In genomic region chr7:44244282-44244681, GRCh38 we compare ENCODE assay signal across 8 cellular contexts. TPM values are rescaled to one million over a fixed set of nuclear protein-coding genes. Genes with fewer than 3 reads are reported as not detected.
DNase-seq lines count a peak whose midpoint lies in the region; ATAC-seq, FAIRE-seq and TF ChIP-seq lines count a peak whose summit lies in the region.

No MANE protein-coding gene starts in this region.

- H3K4me1 Mint-ChIP-seq in Caco-2 (ENCODE audit: low read depth, unreplicated experiment) = no peaks in the 10 kb centered on the region
- H3K4me1 Mint-ChIP-seq in natural killer cell treated with Interleukin-12 subunit alpha and Interleukin-12 subunit beta and Interleukin-15 and Interleukin-18, amount 100 ng/mL, for 72 hours (ENCODE audit: low read depth in 2 of 2) = no peaks in the 10 kb centered on the region

- no peak for ATAC-seq in natural killer cell treated with Interleukin-12 subunit alpha and Interleukin-12 subunit beta and Interleukin-15 and Interleukin-18, amount 100 ng/mL, for 72 hours
- no peak for ATAC-seq in GM21447 (IDR thresholded peaks at IDR 0.05; ENCODE audit: unreplicated experiment)

- H3K4me3 ChIP-seq in Caco-2 (ENCODE audit: low read depth, low read length) (no peak overlapping the region), HL-60 (replicated peaks; ENCODE audit: insufficient read depth, low read length) (no peak overlapping the region), kidney (ENCODE audit: low read length in 2 of 2) (no peak overlapping the region), ascending aorta (no peak overlapping the region)

- peaks cover 4% of the 10 kb centered on the region for H3K27me3 Mint-ChIP-seq in Caco-2 (ENCODE audit: insufficient read depth, unreplicated experiment)
- H3K27me3 Mint-ChIP-seq in natural killer cell treated with Interleukin-12 subunit alpha and Interleukin-12 subunit beta and Interleukin-15 and Interleukin-18, amount 100 ng/mL, for 72 hours = no peaks in the 10 kb centered on the region

- FAIRE-seq in kidney (lab: Jason Lieb, UNC) = no peak

- H3K4me1 ChIP-seq in Caco-2 (no peaks in the 10 kb centered on the region), kidney (ENCODE audit: control insufficient read depth in 1 of 2, insufficient read depth in 1 of 2, low read depth in 1 of 2, low read length in 2 of 2) (peaks cover 0 to 4% of the 10 kb centered on the region in 2 donors), ascending aorta (no peaks in the 10 kb centered on the region)

- no peaks in the 10 kb centered on the region for H3K36me3 ChIP-seq in Caco-2 (ENCODE audit: control insufficient read depth, insufficient read depth, low read length)
- H3K36me3 ChIP-seq in kidney (ENCODE audit: control insufficient read depth in 1 of 2, insufficient read depth in 2 of 2, low read length in 2 of 2) = no peaks in the 10 kb centered on the region
- no peaks in the 10 kb centered on the region for H3K36me3 ChIP-seq in ascending aorta

- peak; percentile 28 to 40 for TF ChIP-seq CTCF in Caco-2 (IDR thresholded peaks at IDR 0.05; ENCODE audit: insufficient read depth in 1 of 2, low read depth in 1 of 2, low read length in 1 of 2, severe bottlenecking in 1 of 2, unreplicated experiment in 1 of 2)
- TF ChIP-seq CTCF in HL-60 (IDR thresholded peaks at IDR 0.05; ENCODE audit: insufficient read depth, low read length) = peak; percentile 9
- TF ChIP-seq CTCF in kidney (IDR thresholded peaks at IDR 0.05; ENCODE audit: borderline replicate concordance, extremely low read depth, insufficient read depth) = peak; percentile 14
- peak in 1 of 3 experiments; percentile 26 for TF ChIP-seq CTCF in ascending aorta (IDR thresholded peaks at IDR 0.05)

- H3K4me3 Mint-ChIP-seq in Caco-2 (ENCODE audit: unreplicated experiment) = no peak overlapping the region
- H3K4me3 Mint-ChIP-seq in natural killer cell treated with Interleukin-12 subunit alpha and Interleukin-12 subunit beta and Interleukin-15 and Interleukin-18, amount 100 ng/mL, for 72 hours = no peak overlapping the region

- no peak overlapping the region for H3K27ac Mint-ChIP-seq in Caco-2 (ENCODE audit: unreplicated experiment)
- H3K27ac Mint-ChIP-seq in natural killer cell treated with Interleukin-12 subunit alpha and Interleukin-12 subunit beta and Interleukin-15 and Interleukin-18, amount 100 ng/mL, for 72 hours = peak overlapping the region in 1 of 2 donors; percentile 65

- POLR2A ChIA-PET in Caco-2 (lab: Charles Lee) = no interaction called here

- H3K9me3 ChIP-seq in Caco-2 (no peaks in the 10 kb centered on the region), kidney (ENCODE audit: control insufficient read depth in 1 of 2, low read length in 2 of 2) (no peaks in the 10 kb centered on the region), ascending aorta (no peaks in the 10 kb centered on the region)

- intact Hi-C loops in Caco-2 (cut with micrococcal nuclease; ENCODE audit: unreplicated experiment) = loop anchor here (5.0 kb wide), 1 partner anchor 128 kb away; no protein-coding TSS in a partner anchor
- intact Hi-C loops in kidney (cut with DNase I) = loop anchor here (10.0 kb wide), 1 partner anchor 231 kb away; no protein-coding TSS in a partner anchor
- intact Hi-C loops in ascending aorta (cut with DNase I) = loop anchor here (5.0 kb wide), 2 partner anchors 63 to 248 kb away; partner anchors contain the start of gene NUDCD3

- H3K27me3 ChIP-seq in Caco-2 (replicated peaks; ENCODE audit: control insufficient read depth, insufficient read depth, low read length) = no peaks in the 10 kb centered on the region
- H3K27me3 ChIP-seq in HL-60 (ENCODE audit: insufficient read depth, poor library complexity, severe bottlenecking) = no peaks in the 10 kb centered on the region
- no peaks in the 10 kb centered on the region for H3K27me3 ChIP-seq in ascending aorta

- H3K36me3 Mint-ChIP-seq in Caco-2 (ENCODE audit: insufficient read depth, unreplicated experiment) = no peaks in the 10 kb centered on the region
- no peaks in the 10 kb centered on the region for H3K36me3 Mint-ChIP-seq in natural killer cell treated with Interleukin-12 subunit alpha and Interleukin-12 subunit beta and Interleukin-15 and Interleukin-18, amount 100 ng/mL, for 72 hours

- BruUV-seq in Caco-2 (replicated peaks; lab: Mats Ljungman, UMichigan) = no TSS peak

- DNase-seq in Caco-2 (peak in 1 of 2 experiments; percentile 53), HL-60 (ENCODE audit: low read depth in 1 of 2, low spot score in 1 of 2) (peak in 1 of 2 experiments; percentile 7), kidney (no peak), ascending aorta (ENCODE audit: low spot score in 2 of 2) (no peak)
- DNase-seq in activated CD8-positive, alpha-beta memory T cell treated with anti-CD3 and anti-CD28 coated beads, Interleukin-2, amount 50 U/mL, for 4 hours = peak; percentile 27
- DNase-seq in natural killer cell treated with Interleukin-12 subunit alpha and Interleukin-12 subunit beta and Interleukin-15 and Interleukin-18, amount 100 ng/mL, for 72 hours (ENCODE audit: low spot score) = no peak
- DNase-seq in central memory CD4-positive, alpha-beta T cell = no peak

- CTCF ChIA-PET in Caco-2 (lab: Charles Lee) = interaction anchor here (0.6 kb wide), 1 partner anchor 80 kb away, joined by 3 read pairs; no protein-coding TSS in a partner anchor

- H3K9me3 Mint-ChIP-seq in Caco-2 (ENCODE audit: unreplicated experiment) = no peaks in the 10 kb centered on the region
- no peaks in the 10 kb centered on the region for H3K9me3 Mint-ChIP-seq in natural killer cell treated with Interleukin-12 subunit alpha and Interleukin-12 subunit beta and Interleukin-15 and Interleukin-18, amount 100 ng/mL, for 72 hours

- no peak overlapping the region for H3K27ac ChIP-seq in HL-60 (replicated peaks)
- no peak overlapping the region for H3K27ac ChIP-seq in kidney (ENCODE audit: low read depth in 2 of 2, low read length in 2 of 2)
- H3K27ac ChIP-seq in ascending aorta = no peak overlapping the region

- H3K9ac ChIP-seq in kidney (ENCODE audit: low read length in 2 of 2) = no peak overlapping the region

RNA-seq across cellular contexts. Expression of gene YKT6, which starts 43.5 kb away (rescaled TPM):
- total RNA-seq in Caco-2 (2022) (117 and 123 TPM in 2 replicates), kidney (60.2 TPM), ascending aorta (40.1 TPM)
- 53.2 TPM for polyA plus RNA-seq in kidney (ENCODE audit: insufficient read depth, low read depth, low replicate concordance)
- 10 to 100 TPM; 93.1 to 99.3 TPM for total RNA-seq in natural killer cell treated with Interleukin-12 subunit alpha and Interleukin-12 subunit beta and Interleukin-15 and Interleukin-18, amount 100 ng/mL, for 72 hours

RNA-seq across cellular contexts. Expression of gene GCK, which starts 55.0 kb away (rescaled TPM):
- total RNA-seq in Caco-2 (2022) = not detected in 2 replicates
- total RNA-seq in kidney = 0.25 TPM
- polyA plus RNA-seq in kidney (ENCODE audit: insufficient read depth, low read depth, low replicate concordance) = 1.0 TPM
- under 1 TPM in 1 of 2 donors, not detected in 1; 0.24 TPM for total RNA-seq in natural killer cell treated with Interleukin-12 subunit alpha and Interleukin-12 subunit beta and Interleukin-15 and Interleukin-18, amount 100 ng/mL, for 72 hours
- total RNA-seq in ascending aorta = 2.7 TPM
